In genomic region chr3:52682016-52682415, GRCh38 we compare ENCODE assay signal across 1 cellular context.
TF ChIP-seq lines count a peak whose summit lies in the region.

No MANE protein-coding gene starts in this region.

TF ChIP-seq in HepG2, 621 proteins besides CTCF, POLR2A, EP300 and RAD21 (continued from another document and continues in another):
- TF ChIP-seq BCL3 (CRISPR knock-in tag; IDR thresholded peaks at IDR 0.05) (no peak), RORA (CRISPR knock-in tag; IDR thresholded peaks at IDR 0.05) (no peak), TBX2 (CRISPR knock-in tag; IDR thresholded peaks at IDR 0.05; ENCODE audit: borderline replicate concordance) (no peak), ZNF639 (CRISPR knock-in tag; conservative IDR thresholded peaks at IDR 0.05) (no peak), KLF12 (CRISPR knock-in tag; IDR thresholded peaks at IDR 0.05; ENCODE audit: borderline replicate concordance) (no peak), ZFP82 (CRISPR knock-in tag; IDR thresholded peaks at IDR 0.05; ENCODE audit: borderline replicate concordance) (no peak), ZNF550 (CRISPR knock-in tag; IDR thresholded peaks at IDR 0.05; ENCODE audit: borderline replicate concordance) (no peak), SSRP1 (CRISPR knock-in tag; IDR thresholded peaks at IDR 0.05) (no peak), SRY (CRISPR knock-in tag; IDR thresholded peaks at IDR 0.05) (no peak), ATF3 (CRISPR knock-in tag; IDR thresholded peaks at IDR 0.05) (no peak), SPEN (CRISPR knock-in tag; IDR thresholded peaks at IDR 0.05; ENCODE audit: low read depth) (peak; percentile 48; the same call in 1 of the 2 replicates), BATF2 (CRISPR knock-in tag; IDR thresholded peaks at IDR 0.05) (no peak), TEF (CRISPR knock-in tag; IDR thresholded peaks at IDR 0.05) (no peak), FOXA1 (IDR thresholded peaks at IDR 0.05) (no peak), FOXA1 (CRISPR knock-in tag; IDR thresholded peaks at IDR 0.05) (peak; percentile 81), KDM3A (CRISPR knock-in tag; IDR thresholded peaks at IDR 0.05; ENCODE audit: low read depth) (no peak), MEF2D (CRISPR knock-in tag; IDR thresholded peaks at IDR 0.05) (no peak), NRL (CRISPR knock-in tag; IDR thresholded peaks at IDR 0.05; ENCODE audit: borderline replicate concordance) (no peak), ZNF296 (CRISPR knock-in tag; conservative IDR thresholded peaks at IDR 0.05) (no peak), ESRRA (CRISPR knock-in tag; IDR thresholded peaks at IDR 0.05; ENCODE audit: low read depth) (no peak), EEA1 (CRISPR knock-in tag; IDR thresholded peaks at IDR 0.05; ENCODE audit: borderline replicate concordance) (no peak), ZNF101 (CRISPR knock-in tag; IDR thresholded peaks at IDR 0.05; ENCODE audit: borderline replicate concordance, low read depth) (no peak), ZNF790 (CRISPR knock-in tag; IDR thresholded peaks at IDR 0.05; ENCODE audit: borderline replicate concordance) (no peak), HCFC1 (IDR thresholded peaks at IDR 0.05; ENCODE audit: low read depth, low read length) (no peak), SOX5 (CRISPR knock-in tag; IDR thresholded peaks at IDR 0.05; ENCODE audit: borderline replicate concordance) (peak; percentile 65; the same call in 1 of the 2 replicates), ELF3 (CRISPR knock-in tag; IDR thresholded peaks at IDR 0.05) (peak; percentile 55; the same call in 1 of the 2 replicates), ZSCAN12 (CRISPR knock-in tag; IDR thresholded peaks at IDR 0.05) (no peak), ZNF740 (CRISPR knock-in tag; IDR thresholded peaks at IDR 0.05) (no peak), ZNF605 (CRISPR knock-in tag; IDR thresholded peaks at IDR 0.05) (no peak), REL (CRISPR knock-in tag; conservative IDR thresholded peaks at IDR 0.05) (no peak), DMAP1 (CRISPR knock-in tag; IDR thresholded peaks at IDR 0.05) (peak; percentile 65), EED (CRISPR knock-in tag; IDR thresholded peaks at IDR 0.05) (no peak), ZNF7 (CRISPR knock-in tag; IDR thresholded peaks at IDR 0.05) (peak; percentile 58; the same call in 1 of the 2 replicates), PPARG (CRISPR knock-in tag; conservative IDR thresholded peaks at IDR 0.05) (peak; percentile 91), THAP9 (CRISPR knock-in tag; IDR thresholded peaks at IDR 0.05; ENCODE audit: borderline replicate concordance) (no peak), NCOA5 (CRISPR knock-in tag; IDR thresholded peaks at IDR 0.05) (no peak), NFKB2 (CRISPR knock-in tag; IDR thresholded peaks at IDR 0.05; ENCODE audit: borderline replicate concordance) (no peak), MAFK (conservative IDR thresholded peaks at IDR 0.05 in 1 of 2, IDR thresholded peaks at IDR 0.05 in 1 of 2; ENCODE audit: low read length in 2 of 2) (no peak), TOPORS (CRISPR knock-in tag; IDR thresholded peaks at IDR 0.05) (no peak), ZNF24 (IDR thresholded peaks at IDR 0.05) (no peak), E2F5 (CRISPR knock-in tag; conservative IDR thresholded peaks at IDR 0.05) (no peak), MLLT10 (CRISPR knock-in tag; IDR thresholded peaks at IDR 0.05) (no peak), MTERF4 (CRISPR knock-in tag; IDR thresholded peaks at IDR 0.05) (no peak), ZBTB42 (CRISPR knock-in tag; IDR thresholded peaks at IDR 0.05) (no peak), DRAP1 (CRISPR knock-in tag; IDR thresholded peaks at IDR 0.05) (no peak), ZBTB49 (CRISPR knock-in tag; IDR thresholded peaks at IDR 0.05; ENCODE audit: borderline replicate concordance) (no peak), ZBTB39 (CRISPR knock-in tag; IDR thresholded peaks at IDR 0.05) (no peak), SIN3B (IDR thresholded peaks at IDR 0.05; ENCODE audit: low read length) (no peak), E2F2 (CRISPR knock-in tag; IDR thresholded peaks at IDR 0.05; ENCODE audit: borderline replicate concordance) (no peak)
